In the genomic region with DNA sequence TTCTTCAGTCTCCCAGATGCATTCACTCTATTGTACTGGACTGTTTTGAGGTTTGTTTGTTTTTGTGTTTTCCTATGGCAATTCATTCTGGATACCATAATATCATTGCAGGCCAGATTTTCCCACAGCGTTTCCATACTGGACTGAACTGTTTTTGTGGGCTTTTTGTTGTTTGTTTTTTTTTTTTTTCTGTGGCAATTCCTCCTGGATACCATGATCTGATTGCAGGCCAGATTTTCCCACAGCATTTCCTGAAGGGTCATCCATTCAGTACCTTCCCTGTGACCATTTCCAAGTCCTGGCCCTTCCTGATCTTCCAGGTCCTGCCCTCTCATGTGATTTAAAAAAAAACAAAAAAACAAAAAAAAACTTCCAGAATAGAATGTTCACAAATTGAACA, we compare ENCODE assay signal across 20 cellular contexts.
"Had no signal": no experiment of that assay in that cellular context is flagged by ENCODE, and none has a peak within 500 bp of the region (broad histone marks: within the 10 kb centered on the region; RNA-seq: fewer than 3 reads in every experiment).

No MANE protein-coding gene starts in this region.

- H3K27me3 ChIP-seq: colonic mucosa, dorsolateral prefrontal cortex, esophagus muscularis mucosa, foreskin keratinocyte, gastroesophageal sphincter, heart left ventricle, left lung had no signal

- H3K4me1 Mint-ChIP-seq: mesothelial cell of epicardium had no signal

- H3K9me3 ChIP-seq: colonic mucosa, esophagus muscularis mucosa, gastroesophageal sphincter, heart left ventricle, left lung, lower lobe of right lung, mucosa of descending colon had no signal

- H3K9me3 Mint-ChIP-seq: dendritic cell treated with granulocyte-macrophage colony-stimulating factor and Interleukin-4, amounts not matched to agents 40 ng/mL and 50 ng/mL, for 4 days; effector memory CD8-positive, alpha-beta T cell; mesothelial cell of epicardium; naive B cell had no signal

- H3K4me1 ChIP-seq: colonic mucosa, foreskin keratinocyte had no signal

- H3K4me3 Mint-ChIP-seq: dendritic cell treated with granulocyte-macrophage colony-stimulating factor and Interleukin-4, amounts not matched to agents 40 ng/mL and 50 ng/mL, for 4 days; effector memory CD8-positive, alpha-beta T cell; endodermal cell; mesothelial cell of epicardium; naive B cell had no signal

- H3K27ac ChIP-seq: colonic mucosa, dorsolateral prefrontal cortex, esophagus muscularis mucosa, foreskin keratinocyte, gastroesophageal sphincter, heart left ventricle, left lung had no signal

- H3K27me3 Mint-ChIP-seq: dendritic cell treated with granulocyte-macrophage colony-stimulating factor and Interleukin-4, amounts not matched to agents 40 ng/mL and 50 ng/mL, for 4 days; effector memory CD8-positive, alpha-beta T cell; naive B cell had no signal

- H3K4me3 ChIP-seq: colonic mucosa, dorsolateral prefrontal cortex, esophagus muscularis mucosa, gastroesophageal sphincter, heart left ventricle, left lung, lower lobe of right lung, mucosa of descending colon had no signal

- H3K36me3 ChIP-seq: colonic mucosa, esophagus muscularis mucosa, gastroesophageal sphincter, heart left ventricle, left lung, lower lobe of right lung had no signal

- H3K27ac Mint-ChIP-seq: dendritic cell treated with granulocyte-macrophage colony-stimulating factor and Interleukin-4, amounts not matched to agents 40 ng/mL and 50 ng/mL, for 4 days; endodermal cell; mesothelial cell of epicardium had no signal

- DNase-seq: colonic mucosa; cortex of kidney; dorsolateral prefrontal cortex; effector CD8-positive, alpha-beta T cell; effector memory CD8-positive, alpha-beta T cell; endodermal cell; foreskin keratinocyte; heart left ventricle; hippocampal formation; left cardiac atrium; left lung; left ventricle myocardium superior; lower lobe of right lung; mesenchymal stem cell; mucosa of descending colon; naive B cell had no signal

- H3K36me3 Mint-ChIP-seq: mesothelial cell of epicardium, naive B cell had no signal
